In the genomic region with DNA sequence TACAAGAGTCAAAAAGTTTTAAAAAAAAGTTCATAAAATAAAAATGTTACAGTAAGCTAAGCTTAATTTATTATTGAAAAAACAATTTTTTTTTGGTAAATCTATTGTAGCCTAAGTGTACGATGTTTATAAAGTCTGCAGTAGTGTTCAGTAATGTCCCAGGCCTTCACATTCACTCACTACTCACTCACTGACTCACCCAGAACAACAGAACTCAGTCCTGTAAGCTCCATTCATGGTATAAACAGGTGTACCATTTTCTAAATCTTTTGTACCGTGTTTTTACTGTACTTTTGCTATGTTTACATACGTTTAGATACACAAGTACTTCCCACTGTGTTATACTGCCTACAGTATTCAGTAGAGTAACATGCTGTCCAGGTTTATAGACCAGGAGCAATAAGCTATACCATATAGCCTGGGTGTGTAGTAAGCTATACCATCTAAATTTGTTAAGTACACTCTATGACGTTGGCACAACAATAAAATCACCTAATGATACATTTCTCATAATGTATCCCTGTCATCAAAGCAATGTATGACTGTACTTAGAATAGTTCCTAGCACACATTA, we compare ENCODE assay signal across 18 cellular contexts. TPM values are rescaled to one million over a fixed set of nuclear protein-coding genes. Genes with fewer than 3 reads are reported as not detected.
DNase-seq lines count a peak whose midpoint lies in the region; ATAC-seq, FAIRE-seq and TF ChIP-seq lines count a peak whose summit lies in the region.
"Had no signal": no experiment of that assay in that cellular context is flagged by ENCODE, and none has a peak within 500 bp of the region (broad histone marks: within the 10 kb centered on the region; RNA-seq: fewer than 3 reads in every experiment).

No MANE protein-coding gene starts in this region.

- FAIRE-seq in GM12891 (lab: Jason Lieb, UNC) (peak; percentile 48), RCC 7860 (lab: Jason Lieb, UNC) (no peak)
- FAIRE-seq: A204.1, GM18507, H54 had no signal

- TF ChIP-seq CTCF in epithelial cell of esophagus (IDR thresholded peaks at IDR 0.05; ENCODE audit: insufficient read depth, low read depth, low read length, missing control alignments) (no peak), transverse colon (IDR thresholded peaks at IDR 0.05) (no peak)

- WGBS in transverse colon (ENCODE audit: low coverage in 1 of 2), 2 donors = 59 to 62% methylated on average over 3 to 4 of the region's 4 CpGs

- H3K4me3 Mint-ChIP-seq in naive thymus-derived CD8-positive, alpha-beta T cell = no peak overlapping the region
- H3K4me3 Mint-ChIP-seq: CD8-positive, alpha-beta T cell; IgD-negative memory B cell had no signal

- POLR2A ChIA-PET in naive thymus-derived CD8-positive, alpha-beta T cell (lab: Charles Lee) = no interaction called here

- DNase-seq in GM12891 (ENCODE audit: insufficient read length, low spot score) = no peak
- peak; percentile 1 for DNase-seq in RCC 7860 (ENCODE audit: low spot score)
- DNase-seq in epithelial cell of esophagus (ENCODE audit: low read depth) = peak; percentile 11
- no peak for DNase-seq in transverse colon
- DNase-seq in naive thymus-derived CD8-positive, alpha-beta T cell = no peak
- no peak for DNase-seq in NOMO-1 treated with DMSO at 0.1 percent for 48 hours (lab: John Stamatoyannopoulos, UW; ENCODE audit: unreplicated experiment)
- no peak for DNase-seq in islet precursor cell
- DNase-seq: BE2C; Caco-2; CD8-positive, alpha-beta T cell; DND-41; GDM1; GM23248 had no signal

- TF ChIP-seq EP300 in transverse colon (IDR thresholded peaks at IDR 0.05; ENCODE audit: low read depth) = no peak

- H3K4me1 ChIP-seq in transverse colon = no peaks in the 10 kb centered on the region
- H3K4me1 ChIP-seq: BE2C, Caco-2 had no signal

- no peak overlapping the region for H3K4me3 ChIP-seq in epithelial cell of esophagus (ENCODE audit: low read length)
- H3K4me3 ChIP-seq in transverse colon = no peak overlapping the region
- H3K4me3 ChIP-seq: GM23248 had no signal

- H3K9me3 Mint-ChIP-seq in naive thymus-derived CD8-positive, alpha-beta T cell = no peaks in the 10 kb centered on the region
- H3K9me3 Mint-ChIP-seq: CD8-positive, alpha-beta T cell; IgD-negative memory B cell had no signal

- H3K36me3 Mint-ChIP-seq in naive thymus-derived CD8-positive, alpha-beta T cell = peaks cover 0 to 5% (median 0%) of the 10 kb centered on the region in 3 donors
- H3K36me3 Mint-ChIP-seq: CD8-positive, alpha-beta T cell had no signal

- no peaks in the 10 kb centered on the region for H3K27me3 ChIP-seq in transverse colon

- ATAC-seq in naive thymus-derived CD8-positive, alpha-beta T cell = no peak
- ATAC-seq: CD8-positive, alpha-beta T cell had no signal

- no peak overlapping the region for H3K27ac Mint-ChIP-seq in naive thymus-derived CD8-positive, alpha-beta T cell
- H3K27ac Mint-ChIP-seq: CD8-positive, alpha-beta T cell had no signal

- peaks cover 0 to 5% of the 10 kb centered on the region in 2 donors for H3K9me3 ChIP-seq in transverse colon
- H3K9me3 ChIP-seq: BE2C, Caco-2 had no signal

- no peaks in the 10 kb centered on the region for H3K4me1 Mint-ChIP-seq in naive thymus-derived CD8-positive, alpha-beta T cell

- in situ Hi-C loops in transverse colon (cut with MboI; ENCODE audit: low pct_ligation_motif_present in 1 of 4, low pct_unique_long_range_greater_than_20kb in 1 of 4, low sequenced_read_pairs in 3 of 4) = no loop called here

- TF ChIP-seq POLR2A in GM12891 (IDR thresholded peaks at IDR 0.05; ENCODE audit: low read depth, low read length) (no peak), transverse colon (IDR thresholded peaks at IDR 0.05) (no peak)

- H3K27me3 Mint-ChIP-seq in naive thymus-derived CD8-positive, alpha-beta T cell = peaks cover 0 to 15% (median 3%) of the 10 kb centered on the region in 5 donors
- H3K27me3 Mint-ChIP-seq: IgD-negative memory B cell had no signal

- no peaks in the 10 kb centered on the region for H3K36me3 ChIP-seq in transverse colon
- H3K36me3 ChIP-seq: BE2C had no signal

- H3K27ac ChIP-seq in transverse colon = peak overlapping the region; percentile 9 to 63 (median 48)
- H3K27ac ChIP-seq: C4-2B, GM23248 had no signal

- intact Hi-C loops in transverse colon (cut with DNase I; ENCODE audit: low total_unique reads) = no loop called here

TF ChIP-seq in GM12891, 5 proteins besides CTCF, POLR2A, EP300 and RAD21:
- TF ChIP-seq PAX5 (IDR thresholded peaks at IDR 0.05; ENCODE audit: insufficient read depth, low read length, severe bottlenecking) = no peak
- TF ChIP-seq POU2F2 (IDR thresholded peaks at IDR 0.05; ENCODE audit: low read depth, low read length) = no peak
- TF ChIP-seq TAF1 (IDR thresholded peaks at IDR 0.05; ENCODE audit: low read depth, low read length) = no peak
- TF ChIP-seq SPI1 (IDR thresholded peaks at IDR 0.05; ENCODE audit: low read depth, low read length) = no peak
- TF ChIP-seq POLR2AphosphoS5 (IDR thresholded peaks at IDR 0.05; ENCODE audit: low read depth, low read length) = no peak
TF ChIP-seq in GM12891: peak in this region for 0.

RNA-seq across cellular contexts. Expression of a gene that starts 41.2 kb away (rescaled TPM):
- 0.87 TPM for polyA plus RNA-seq in GM12891 (2012; ENCODE audit: low read depth, missing spikeins)
- total RNA-seq in transverse colon = 10 to 100 TPM; 22.1 to 52.8 (median 42.6) TPM
- total RNA-seq in naive thymus-derived CD8-positive, alpha-beta T cell = 1 to 10 TPM; 5.8 to 6.4 TPM
- polyA plus RNA-seq in naive thymus-derived CD8-positive, alpha-beta T cell = 1 to 10 TPM in 1 of 3 donors, under 1 TPM in 2; 0.36 to 1.4 (median 0.82) TPM

Comparison
In these comparisons a context has a peak if more than half of its experiments do, and no peak if none do; other contexts are left out.
1. DNase-seq: peak in RCC 7860 (single experiment) and epithelial cell of esophagus (single experiment); none in GM12891 (single experiment), transverse colon (single experiment), naive thymus-derived CD8-positive, alpha-beta T cell (0 of 10), NOMO-1 treated with DMSO at 0.1 percent for 48 hours (single experiment) and islet precursor cell (single experiment).